8 cellular contexts compared by ENCODE assay signal in the genomic region with DNA sequence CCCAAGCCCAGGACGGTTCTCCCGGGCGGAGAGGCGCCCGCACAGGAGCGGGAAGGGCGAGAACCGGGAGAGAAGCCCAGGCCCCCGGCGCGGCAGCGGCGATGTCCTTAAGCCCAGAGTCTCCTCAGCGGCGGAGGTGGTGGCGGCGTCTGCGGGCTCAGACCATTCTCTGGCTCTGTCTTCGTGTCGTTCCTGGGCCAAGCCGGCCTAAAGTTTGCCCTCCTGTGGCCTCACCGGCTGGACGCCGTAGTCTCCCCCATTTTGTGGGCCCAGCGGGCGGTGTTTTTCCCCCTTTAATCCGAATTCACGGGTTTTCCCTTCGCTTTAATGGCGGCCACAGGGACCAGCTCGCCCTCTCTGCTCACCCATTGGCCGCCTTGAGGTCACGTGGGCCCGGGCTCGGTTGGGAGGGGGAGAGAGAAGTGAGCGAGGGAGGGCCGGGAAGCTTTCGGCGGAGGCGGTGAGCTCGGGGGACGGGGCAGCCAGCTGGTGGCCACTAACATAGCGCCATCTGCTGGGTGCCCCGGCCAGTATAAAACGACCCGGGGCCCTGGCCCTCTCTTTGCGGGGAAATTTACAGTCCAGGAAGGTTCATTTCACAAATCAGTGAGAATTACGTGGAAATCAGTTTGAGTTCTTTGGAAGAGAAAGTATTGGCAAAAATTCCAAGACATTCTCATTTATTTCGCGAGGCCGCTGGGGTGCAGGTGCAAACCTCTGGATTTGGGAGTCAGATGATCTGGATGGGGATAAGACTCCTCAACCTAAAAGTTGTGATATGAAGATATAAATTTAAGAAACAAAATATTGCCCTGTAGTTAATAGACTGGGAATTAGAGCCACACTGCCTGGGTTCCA. TPM values are rescaled to one million over a fixed set of nuclear protein-coding genes. Genes with fewer than 3 reads are reported as not detected.
DNase-seq lines count a peak whose midpoint lies in the region; ATAC-seq and TF ChIP-seq lines count a peak whose summit lies in the region.

No MANE protein-coding gene starts in this region.

- H3K79me2 ChIP-seq in mammary epithelial cell (ENCODE audit: insufficient read depth, low read length), result peaks cover 48% of the 10 kb centered on the region

- peak; percentile 99 for DNase-seq in AG08396 (ENCODE audit: low spot score)
- DNase-seq in NCI-H2196 treated with DMSO at 0.1 percent for 48 hours (lab: John Stamatoyannopoulos, UW; ENCODE audit: unreplicated experiment), result peak; percentile 96
- DNase-seq in WERI-Rb-1, result peak; percentile 100
- peak; percentile 97 for DNase-seq in mammary epithelial cell

- in situ Hi-C loops in mammary epithelial cell (cut with MboI; ENCODE audit: low sequenced_read_pairs in 2 of 2), result no loop called here

- intact Hi-C loops in mammary epithelial cell (cut with micrococcal nuclease), result loop anchor here (1.0 to 10.0 kb wide), 6 partner anchors 27 to 429 kb away; a partner anchor contains a TSS

- dilution Hi-C loops in mammary epithelial cell (cut with HindIII; ENCODE audit: low sequenced_read_pairs), result no loop called here

- ATAC-seq in GM18907 (IDR thresholded peaks at IDR 0.05; ENCODE audit: unreplicated experiment), result peak; percentile 90
- ATAC-seq in HG03139 (IDR thresholded peaks at IDR 0.05; ENCODE audit: unreplicated experiment), result peak; percentile 96

- H3K9me3 ChIP-seq in WERI-Rb-1 (ENCODE audit: severe bottlenecking), result no peaks in the 10 kb centered on the region
- no peaks in the 10 kb centered on the region for H3K9me3 ChIP-seq in mammary epithelial cell (replicated peaks; ENCODE audit: insufficient read depth, low read length)
- H3K9me3 ChIP-seq in iPS-20b (ENCODE audit: insufficient read depth, low read depth, low read length), result no peaks in the 10 kb centered on the region

- no peaks in the 10 kb centered on the region for H3K27me3 ChIP-seq in WERI-Rb-1 (ENCODE audit: insufficient read depth, low read depth, severe bottlenecking)
- H3K27me3 ChIP-seq in mammary epithelial cell (ENCODE audit: insufficient read depth, low read length), result no peaks in the 10 kb centered on the region
- no peaks in the 10 kb centered on the region for H3K27me3 ChIP-seq in iPS-20b (ENCODE audit: insufficient read depth, low read length)

- H3K36me3 ChIP-seq in WERI-Rb-1 (peaks cover 42% of the 10 kb centered on the region), mammary epithelial cell (ENCODE audit: insufficient read depth, low read length) (peaks cover 6% of the 10 kb centered on the region), iPS-20b (ENCODE audit: insufficient read depth, low read depth, low read length) (peaks cover 30% of the 10 kb centered on the region)

- peak overlapping the region; percentile 97 for H2AFZ ChIP-seq in mammary epithelial cell (ENCODE audit: low read depth, low read length)

- TSS peak; percentile 28 for BruUV-seq in mammary epithelial cell (replicated peaks; lab: Mats Ljungman, UMichigan)

- TF ChIP-seq CTCF in WERI-Rb-1 (IDR thresholded peaks at IDR 0.05; ENCODE audit: low read depth, low read length) (peak; percentile 83), mammary epithelial cell (conservative IDR thresholded peaks at IDR 0.05 in 1 of 2, IDR thresholded peaks at IDR 0.05 in 1 of 2; ENCODE audit: extremely low read depth in 1 of 2, insufficient read depth in 1 of 2, low read depth in 1 of 2, low read length in 2 of 2) (peak; percentile 59 to 90)

- CTCF ChIA-PET in mammary epithelial cell (lab: Charles Lee; ENCODE audit: low non-redundant PET), result interaction anchor here (0.6 to 1.1 kb wide), 6 partner anchors 9 to 174 kb away, joined by 3 to 24 read pairs (median 6); no protein-coding TSS in a partner anchor

- H3K9ac ChIP-seq in mammary epithelial cell (ENCODE audit: insufficient read depth, low read length), result peak overlapping the region; percentile 100
- H3K9ac ChIP-seq in iPS-20b (ENCODE audit: low read depth, low read length), result peak overlapping the region; percentile 99

- peaks cover 2% of the 10 kb centered on the region for H4K20me1 ChIP-seq in mammary epithelial cell (ENCODE audit: insufficient read depth, low read length)

- H3K4me3 ChIP-seq in WERI-Rb-1 (ENCODE audit: low read depth, low read length), result peak overlapping the region; percentile 100
- peak overlapping the region; percentile 92 to 99 (median 98) for H3K4me3 ChIP-seq in mammary epithelial cell (replicated peaks in 1 of 3; ENCODE audit: insufficient read depth in 1 of 3, low read depth in 2 of 3, low read length in 3 of 3)
- peak overlapping the region; percentile 90 for H3K4me3 ChIP-seq in iPS-20b (ENCODE audit: low read length)
- H3K4me3 ChIP-seq in skin epidermis, result peak overlapping the region; percentile 74 to 99 (median 89)

- H3K4me1 ChIP-seq in mammary epithelial cell (ENCODE audit: insufficient read depth, low read length), result peaks cover 12% of the 10 kb centered on the region
- peaks cover 13% of the 10 kb centered on the region for H3K4me1 ChIP-seq in iPS-20b (ENCODE audit: insufficient read depth, low read length)

- peak overlapping the region; percentile 94 for H3K27ac ChIP-seq in WERI-Rb-1
- peak overlapping the region; percentile 96 for H3K27ac ChIP-seq in mammary epithelial cell (ENCODE audit: insufficient read depth, low read depth, low read length)
- H3K27ac ChIP-seq in iPS-20b (ENCODE audit: low read length), result peak overlapping the region; percentile 88
- H3K27ac ChIP-seq in skin epidermis, result peak overlapping the region; percentile 73 to 100 (median 99)

- WGBS in mammary epithelial cell (ENCODE audit: low coverage, missing lambda C conversion rate), result 2% methylated on average over 25 of the region's 51 CpGs

- peak overlapping the region; percentile 61 for H3K4me2 ChIP-seq in mammary epithelial cell (ENCODE audit: insufficient read depth, low read depth, low read length)

RNA-seq across cellular contexts. Expression of a gene that starts 0.8 kb away (rescaled TPM):
- 10 to 100 TPM; 50.1 to 79.9 TPM for total RNA-seq in mammary epithelial cell
- polyA plus RNA-seq in mammary epithelial cell, result 20.5 TPM
- 146 TPM for polyA minus RNA-seq in mammary epithelial cell

Comparison
In these comparisons a context has a peak if more than half of its experiments do, and no peak if none do; other contexts are left out.
1. Peak in every context shown above with its lines: DNase-seq, ATAC-seq, H3K4me3 ChIP-seq and H3K27ac ChIP-seq.